ENCODE assay signal across 8 cellular contexts in genomic region chr2:110401001-110401618, GRCh38.
A peak's percentile ranks its signal among the peaks of the same experiment; 100 is the strongest.
DNase-seq lines count a peak whose midpoint lies in the region; ATAC-seq and TF ChIP-seq lines count a peak whose summit lies in the region.
"Not testable (repeated sequence)": the region's sequence is repeated elsewhere in the genome, so short reads cannot be mapped to it uniquely, and the experiment has no call there.

No MANE protein-coding gene starts in this region.

- not testable (repeated sequence) for H3K36me3 Mint-ChIP-seq in GM23338 (ENCODE audit: low read depth); activated B cell treated with CpG ODN at 0.5 μM for 24 hours (ENCODE audit: low read depth); naive B cell; type B pancreatic cell

- DNase-seq in DND-41; GM23338 (ENCODE audit: low spot score); activated B cell treated with CpG ODN at 0.5 μM for 24 hours; left cardiac atrium; naive B cell; type B pancreatic cell (ENCODE audit: extremely low spot score, unreplicated experiment): not testable (repeated sequence)
- peak in 1 of 4 donors; percentile 5 for DNase-seq in body of pancreas

- H3K9me3 Mint-ChIP-seq in GM23338, activated B cell treated with CpG ODN at 0.5 μM for 24 hours, naive B cell, type B pancreatic cell: not testable (repeated sequence)

- 0 to 7% methylated on average over 3 of the region's 18 CpGs for WGBS in body of pancreas, 2 donors

- H3K4me1 ChIP-seq in DND-41 (ENCODE audit: insufficient read depth, low read length); GM23338 (ENCODE audit: insufficient read depth); body of pancreas: not testable (repeated sequence)

- not testable (repeated sequence) for H3K9me3 ChIP-seq in DND-41 (ENCODE audit: insufficient read depth, low read length, severe bottlenecking); body of pancreas

- ATAC-seq in DND-41 (ENCODE audit: insufficient read depth, low read depth) (peak; percentile 62; the same call in 2 of the 3 replicates), GM23338 (peak; percentile 99), HG03439 (IDR thresholded peaks at IDR 0.05; ENCODE audit: unreplicated experiment) (peak; percentile 59), activated B cell treated with CpG ODN at 0.5 μM for 24 hours (ENCODE audit: low read depth) (peak; percentile 79), body of pancreas (peak; percentile 95), left cardiac atrium (peak; percentile 70 to 83), naive B cell (ENCODE audit: low read depth in 2 of 2) (peak; percentile 35 to 59)

- not testable (repeated sequence) for H3K4me1 Mint-ChIP-seq in GM23338; activated B cell treated with CpG ODN at 0.5 μM for 24 hours; naive B cell; type B pancreatic cell (ENCODE audit: unreplicated experiment)

- H3K27me3 Mint-ChIP-seq in GM23338 (ENCODE audit: insufficient read depth, low read depth, poor library complexity); activated B cell treated with CpG ODN at 0.5 μM for 24 hours; naive B cell; type B pancreatic cell: not testable (repeated sequence)

- not testable (repeated sequence) for H3K4me3 ChIP-seq in DND-41 (ENCODE audit: low read depth in 1 of 2, low read length in 2 of 2); GM23338; body of pancreas

- TF ChIP-seq CTCF in DND-41 (IDR thresholded peaks at IDR 0.05; ENCODE audit: borderline replicate concordance, extremely low read depth, low read length, poor library complexity, severe bottlenecking); GM23338 (conservative IDR thresholded peaks at IDR 0.05; ENCODE audit: low read depth in 2 of 2); activated B cell treated with CpG ODN at 0.5 μM for 24 hours (IDR thresholded peaks at IDR 0.05); body of pancreas (IDR thresholded peaks at IDR 0.05): not testable (repeated sequence)
- TF ChIP-seq CTCF in type B pancreatic cell (conservative IDR thresholded peaks at IDR 0.05), result peak; percentile 32

- TF ChIP-seq POLR2A in body of pancreas (IDR thresholded peaks at IDR 0.05), result not testable (repeated sequence)

- intact Hi-C loops in activated B cell treated with CpG ODN at 0.5 μM for 24 hours (cut with micrococcal nuclease); body of pancreas (cut with DNase I); left cardiac atrium (cut with DNase I): not testable (repeated sequence)

- H3K4me3 Mint-ChIP-seq in GM23338, activated B cell treated with CpG ODN at 0.5 μM for 24 hours, naive B cell, type B pancreatic cell: not testable (repeated sequence)

- H3K9ac ChIP-seq in DND-41 (ENCODE audit: low read depth, low read length), result not testable (repeated sequence)

- CTCF ChIA-PET in activated B cell treated with CpG ODN at 0.5 μM for 24 hours (lab: Charles Lee), result not testable (repeated sequence)

- not testable (repeated sequence) for H3K36me3 ChIP-seq in DND-41 (ENCODE audit: insufficient read depth, low read length); GM23338 (ENCODE audit: insufficient read depth); body of pancreas (replicated peaks in 1 of 2; ENCODE audit: insufficient read depth in 1 of 2, low read depth in 2 of 2)

- not testable (repeated sequence) for H4K20me1 ChIP-seq in DND-41 (ENCODE audit: insufficient read depth, low read length); GM23338 (replicated peaks; ENCODE audit: insufficient read depth)

- H3K27me3 ChIP-seq in DND-41 (ENCODE audit: insufficient read depth, low read length, poor library complexity); GM23338 (ENCODE audit: insufficient read depth); body of pancreas: not testable (repeated sequence)

- not testable (repeated sequence) for H3K79me2 ChIP-seq in DND-41 (ENCODE audit: insufficient read depth, low read length); GM23338 (replicated peaks; ENCODE audit: insufficient read depth)

- POLR2A ChIA-PET in activated B cell treated with CpG ODN at 0.5 μM for 24 hours (lab: Charles Lee), result not testable (repeated sequence)

- H3F3A ChIP-seq in GM23338 (replicated peaks; ENCODE audit: low read depth), result not testable (repeated sequence)

- H3K4me2 ChIP-seq in DND-41 (ENCODE audit: insufficient read depth, low read length); GM23338: not testable (repeated sequence)

- not testable (repeated sequence) for H3K9me2 ChIP-seq in GM23338 (ENCODE audit: insufficient read depth)

- not testable (repeated sequence) for H2AFZ ChIP-seq in DND-41 (ENCODE audit: low read depth, low read length); GM23338

- H3K27ac ChIP-seq in DND-41 (ENCODE audit: low read length); GM23338 (ENCODE audit: low read depth); body of pancreas: not testable (repeated sequence)

- H3K27ac Mint-ChIP-seq in GM23338, activated B cell treated with CpG ODN at 0.5 μM for 24 hours, naive B cell, type B pancreatic cell: not testable (repeated sequence)

Comparison
In these comparisons a context has a peak if more than half of its experiments do, and no peak if none do; other contexts are left out.
1. ATAC-seq: peak in every context shown above with its lines; median percentile 99 in GM23338; 95 in body of pancreas; 79 in activated B cell treated with CpG ODN at 0.5 μM for 24 hours; 76 in left cardiac atrium; 62 in DND-41; 59 in HG03439; 47 in naive B cell.